In genomic region chr12:57763881-57764661, GRCh38 we compare ENCODE assay signal across 10 cellular contexts. TPM values are rescaled to one million over a fixed set of nuclear protein-coding genes. Genes with fewer than 3 reads are reported as not detected.
A peak's percentile ranks its signal among the peaks of the same experiment; 100 is the strongest.
DNase-seq lines count a peak whose midpoint lies in the region; ATAC-seq, FAIRE-seq and TF ChIP-seq lines count a peak whose summit lies in the region.
"Had no signal": no experiment of that assay in that cellular context is flagged by ENCODE, and none has a peak within 500 bp of the region (broad histone marks: within the 10 kb centered on the region; RNA-seq: fewer than 3 reads in every experiment).

No MANE protein-coding gene starts in this region.

- CTCF ChIA-PET in A549 (lab: Yijun Ruan, JAX), result interaction anchor here (0.8 to 8.0 kb wide), 8 partner anchors 8 to 142 kb away, joined by 3 to 117 read pairs (median 4); partner anchors contain the start of genes EEF1AKMT3, MARCHF9 and TSFM

- H2BK20ac ChIP-seq in H9 (ENCODE audit: low read depth, low read length, poor library complexity, severe bottlenecking), result no peak overlapping the region

- H3K4me1 ChIP-seq in A549 (peaks cover 25% of the 10 kb centered on the region), H9 (ENCODE audit: insufficient read depth, low read length) (peaks cover 3% of the 10 kb centered on the region; the same call in 1 of the 2 replicates)

- H3K9ac ChIP-seq in H9 (ENCODE audit: extremely low read depth, insufficient read length, low read length), result no peak overlapping the region
- H3K9ac ChIP-seq: BLaER1 had no signal

- no peak overlapping the region for H3K14ac ChIP-seq in H9 (ENCODE audit: insufficient read depth, low read length)

- H3K23me2 ChIP-seq in H9 (ENCODE audit: insufficient read length, low read depth, low read length, poor library complexity, severe bottlenecking), result peaks cover 25% of the 10 kb centered on the region

- H3K4ac ChIP-seq in H9 (ENCODE audit: low read depth, low read length), result no peak overlapping the region

- H2BK120ac ChIP-seq in H9 (ENCODE audit: low read depth, low read length, poor library complexity, severe bottlenecking), result no peak overlapping the region

- no peaks in the 10 kb centered on the region for H3K79me2 ChIP-seq in H9 (ENCODE audit: insufficient read depth, low read length)

- POLR2A ChIA-PET in A549 (lab: Yijun Ruan, JAX), result interaction anchor here (1.1 kb wide), 1 partner anchor 38 kb away, joined by 3 read pairs; no protein-coding TSS in a partner anchor

- no peak overlapping the region for H3K27ac Mint-ChIP-seq in H9
- peak overlapping the region; percentile 67 for H3K27ac Mint-ChIP-seq in activated T-helper 17 cell treated with anti-CD3 and anti-CD28 coated beads, Interleukin-2, amount 50 U/mL, for 72 hours

- no peak for TF ChIP-seq RAD21 in A549 (conservative IDR thresholded peaks at IDR 0.05 in 1 of 2, IDR thresholded peaks at IDR 0.05 in 1 of 2)

- 72% methylated on average over 6 of the region's 6 CpGs for WGBS in A549 (ENCODE audit: missing lambda C conversion rate)
- WGBS in H9 (ENCODE audit: extremely low coverage, insufficient read length, low lambda C conversion rate), result no CpG with 5 or more reads among the region's 6 CpGs

- no peak overlapping the region for H3K4me3 ChIP-seq in A549

- H2AFZ ChIP-seq in H9 (ENCODE audit: low read length), result no peak overlapping the region

- no peak overlapping the region for H4K8ac ChIP-seq in H9 (replicated peaks; ENCODE audit: insufficient read length, low read depth, low read length)

- H3K27ac ChIP-seq in A549 (peak overlapping the region in 1 of 2 experiments; percentile 88; a peak in 1 of 6 replicates), H9 (ENCODE audit: insufficient read length, low read depth, low read length) (no peak overlapping the region)
- H3K27ac ChIP-seq: BLaER1 had no signal

- TF ChIP-seq EP300 in A549 (IDR thresholded peaks at IDR 0.05), result no peak

- H3K36me3 Mint-ChIP-seq in H9 (ENCODE audit: insufficient read depth in 1 of 3, low read depth in 3 of 3), result peaks cover 5 to 18% (median 10%) of the 10 kb centered on the region in 3 experiments; a peak in 6 of 7 replicates
- peaks cover 80% of the 10 kb centered on the region for H3K36me3 Mint-ChIP-seq in activated T-helper 17 cell treated with anti-CD3 and anti-CD28 coated beads, Interleukin-2, amount 50 U/mL, for 72 hours (ENCODE audit: low read depth)

- H3K23ac ChIP-seq in H9 (ENCODE audit: insufficient read length, low read depth, low read length), result no peak overlapping the region

- H3K27me3 Mint-ChIP-seq in H9 (ENCODE audit: low read depth), result peaks cover 48% of the 10 kb centered on the region
- no peaks in the 10 kb centered on the region for H3K27me3 Mint-ChIP-seq in activated T-helper 17 cell treated with anti-CD3 and anti-CD28 coated beads, Interleukin-2, amount 50 U/mL, for 72 hours

- ATAC-seq in A549 (no peak), HG03457 (IDR thresholded peaks at IDR 0.05; ENCODE audit: unreplicated experiment) (no peak), GM21825 (IDR thresholded peaks at IDR 0.05; ENCODE audit: unreplicated experiment) (no peak)
- ATAC-seq in activated T-helper 17 cell treated with anti-CD3 and anti-CD28 coated beads, Interleukin-2, amount 50 U/mL, for 72 hours (replicated peaks), result no peak

- H2AK5ac ChIP-seq in H9 (ENCODE audit: insufficient read length, low read length), result no peak overlapping the region

- H2BK12ac ChIP-seq in H9 (ENCODE audit: insufficient read length, low read depth, low read length), result no peak overlapping the region

- H3K4me3 Mint-ChIP-seq in H9, result peak overlapping the region; percentile 57 to 75; a peak in 4 of 5 replicates
- H3K4me3 Mint-ChIP-seq in activated T-helper 17 cell treated with anti-CD3 and anti-CD28 coated beads, Interleukin-2, amount 50 U/mL, for 72 hours, result peak overlapping the region; percentile 93

- H2BK15ac ChIP-seq in H9 (ENCODE audit: low read depth, low read length), result no peak overlapping the region

- TF ChIP-seq POLR2A in A549 (IDR thresholded peaks at IDR 0.05; ENCODE audit: low read length) (no peak), GM12891 (IDR thresholded peaks at IDR 0.05; ENCODE audit: low read depth, low read length) (no peak)

- H3K9me3 Mint-ChIP-seq in H9, result no peaks in the 10 kb centered on the region
- no peaks in the 10 kb centered on the region for H3K9me3 Mint-ChIP-seq in activated T-helper 17 cell treated with anti-CD3 and anti-CD28 coated beads, Interleukin-2, amount 50 U/mL, for 72 hours

- H3K79me1 ChIP-seq in H9 (ENCODE audit: insufficient read depth, low read depth, low read length, poor library complexity, severe bottlenecking), result no peaks in the 10 kb centered on the region

- H3K56ac ChIP-seq in H9 (ENCODE audit: insufficient read length, low read depth, low read length), result no peak overlapping the region

- H3K4me1 Mint-ChIP-seq in H9, result peaks cover 27 to 40% of the 10 kb centered on the region in 2 experiments
- H3K4me1 Mint-ChIP-seq in activated T-helper 17 cell treated with anti-CD3 and anti-CD28 coated beads, Interleukin-2, amount 50 U/mL, for 72 hours, result peaks cover 19% of the 10 kb centered on the region

- DNase-seq in A549 (ENCODE audit: low read depth in 1 of 2, low spot score in 1 of 2) (no peak), H9 (no peak), islet precursor cell (peak; percentile 50), SHP77 treated with DMSO at 0.1 percent for 48 hours (lab: John Stamatoyannopoulos, UW) (no peak), GM12891 (ENCODE audit: insufficient read length, low spot score) (no peak)
- DNase-seq: NCI-H187 had no signal

- H3T11ph ChIP-seq in H9 (ENCODE audit: low read length), result no peak overlapping the region

- H4K91ac ChIP-seq in H9 (ENCODE audit: insufficient read length, low read depth, low read length), result no peak overlapping the region

- no peak overlapping the region for H2BK5ac ChIP-seq in H9 (ENCODE audit: insufficient read length, low read length)

- H3K9me3 ChIP-seq in A549, result no peaks in the 10 kb centered on the region
- H3K9me3 ChIP-seq in H9 (ENCODE audit: control insufficient read depth, low read depth, low read length), result no peaks in the 10 kb centered on the region
- H3K9me3 ChIP-seq: BLaER1 had no signal

- FAIRE-seq in A549 (lab: Jason Lieb, UNC) (no peak), GM12891 (lab: Jason Lieb, UNC) (no peak)

- no peak for TF ChIP-seq CTCF in A549 (IDR thresholded peaks at IDR 0.05)
- TF ChIP-seq CTCF in H9 (conservative IDR thresholded peaks at IDR 0.05), result no peak

- no peaks in the 10 kb centered on the region for H4K20me1 ChIP-seq in H9 (ENCODE audit: control insufficient read depth, insufficient read depth, insufficient read length)

- H3K4me2 ChIP-seq in A549, result peak overlapping the region; percentile 98
- H3K4me2 ChIP-seq in H9 (ENCODE audit: insufficient read depth, insufficient read length, low read length), result peak overlapping the region; percentile 80

- H3K18ac ChIP-seq in H9 (ENCODE audit: insufficient read length, low read depth, low read length), result no peak overlapping the region

- no peak overlapping the region for H4K5ac ChIP-seq in H9 (ENCODE audit: insufficient read length, low read depth, low read length)

- H3K27me3 ChIP-seq in H9 (ENCODE audit: insufficient read depth, low read length), result peaks cover 31% of the 10 kb centered on the region; the same call in 1 of the 2 replicates

RNA-seq across cellular contexts. Expression of gene CYP27B1, which starts 2.8 kb away (rescaled TPM):
- polyA plus RNA-seq in A549 (2011; rRNA removed) (1.8 and 1.9 TPM in 2 replicates), A549 (2017; fragmentation: RNase III; extraction: RNeasy Plus Mini Kit Qiagen cat#74134 plus additional on column Dnase treatment) (1.9 to 2.9 TPM (median 2.3 TPM) in 3 replicates)
- polyA plus RNA-seq in A549 (2012; cell fraction: cytosol; rRNA removed), result 2.6 and 3.0 TPM in 2 replicates
- 22.0 and 26.2 TPM in 2 replicates for polyA plus RNA-seq in A549 (2012; cell fraction: nucleus; rRNA removed)
- 1.5 and 2.0 TPM in 2 replicates for polyA minus RNA-seq in A549 (2011; rRNA and poly(A)+ RNA removed)
- 6.1 and 6.5 TPM in 2 replicates for total RNA-seq in H9 (2021)
- 10 to 100 TPM; 14.4 to 14.7 TPM for total RNA-seq in activated T-helper 17 cell treated with anti-CD3 and anti-CD28 coated beads, Interleukin-2, amount 50 U/mL, for 72 hours
- 0.85 TPM for polyA plus RNA-seq in GM12891 (2012; ENCODE audit: low read depth, missing spikeins)

RNA-seq across cellular contexts. Expression of gene METTL1, which starts 7.8 kb away (rescaled TPM):
- 60.2 and 71.3 TPM in 2 replicates for polyA plus RNA-seq in A549 (2011; rRNA removed)
- 68.2 and 69.2 TPM in 2 replicates for polyA plus RNA-seq in A549 (2012; cell fraction: cytosol; rRNA removed)
- 72.4 and 97.7 TPM in 2 replicates for polyA plus RNA-seq in A549 (2012; cell fraction: nucleus; rRNA removed)
- 55.2 to 64.9 TPM (median 63.0 TPM) in 3 replicates for polyA plus RNA-seq in A549 (2017; fragmentation: RNase III; extraction: RNeasy Plus Mini Kit Qiagen cat#74134 plus additional on column Dnase treatment)
- 81.3 and 95.3 TPM in 2 replicates for polyA minus RNA-seq in A549 (2011; rRNA and poly(A)+ RNA removed)
- 58.4 and 66.7 TPM in 2 replicates for total RNA-seq in H9 (2021)
- total RNA-seq in activated T-helper 17 cell treated with anti-CD3 and anti-CD28 coated beads, Interleukin-2, amount 50 U/mL, for 72 hours, result 10 to 100 TPM; 19.0 to 39.5 TPM
- 21.1 TPM for polyA plus RNA-seq in GM12891 (2012; ENCODE audit: low read depth, missing spikeins)

RNA-seq across cellular contexts. Expression of gene EEF1AKMT3, which starts 8.3 kb away (rescaled TPM):
- polyA plus RNA-seq in A549 (2011; rRNA removed) (13.8 and 15.8 TPM in 2 replicates), A549 (2017; fragmentation: RNase III; extraction: RNeasy Plus Mini Kit Qiagen cat#74134 plus additional on column Dnase treatment) (6.2 to 8.0 TPM (median 7.3 TPM) in 3 replicates)
- polyA plus RNA-seq in A549 (2012; cell fraction: cytosol; rRNA removed), result 6.9 and 8.3 TPM in 2 replicates
- polyA plus RNA-seq in A549 (2012; cell fraction: nucleus; rRNA removed), result 3.9 and 4.3 TPM in 2 replicates
- polyA minus RNA-seq in A549 (2011; rRNA and poly(A)+ RNA removed), result 12.2 and 13.1 TPM in 2 replicates
- total RNA-seq in H9 (2021), result 2.1 and 2.9 TPM in 2 replicates
- total RNA-seq in activated T-helper 17 cell treated with anti-CD3 and anti-CD28 coated beads, Interleukin-2, amount 50 U/mL, for 72 hours, result 10 to 100 TPM in 1 of 2 donors, 1 to 10 TPM in 1; 5.4 to 11.5 TPM
- 2.0 TPM for polyA plus RNA-seq in GM12891 (2012; ENCODE audit: low read depth, missing spikeins)

RNA-seq across cellular contexts. Expression of gene MARCHF9, which starts 9.2 kb away (rescaled TPM):
- polyA plus RNA-seq in A549 (2011; rRNA removed) (7.2 and 8.4 TPM in 2 replicates), A549 (2017; fragmentation: RNase III; extraction: RNeasy Plus Mini Kit Qiagen cat#74134 plus additional on column Dnase treatment) (4.7 to 6.8 TPM (median 5.9 TPM) in 3 replicates)
- 4.5 and 5.5 TPM in 2 replicates for polyA plus RNA-seq in A549 (2012; cell fraction: cytosol; rRNA removed)
- polyA plus RNA-seq in A549 (2012; cell fraction: nucleus; rRNA removed), result 7.2 and 7.3 TPM in 2 replicates
- polyA minus RNA-seq in A549 (2011; rRNA and poly(A)+ RNA removed), result 7.7 and 9.8 TPM in 2 replicates
- total RNA-seq in H9 (2021), result 20.5 and 20.9 TPM in 2 replicates
- 10 to 100 TPM; 22.5 to 26.9 TPM for total RNA-seq in activated T-helper 17 cell treated with anti-CD3 and anti-CD28 coated beads, Interleukin-2, amount 50 U/mL, for 72 hours
- 6.8 TPM for polyA plus RNA-seq in GM12891 (2012; ENCODE audit: low read depth, missing spikeins)

RNA-seq across cellular contexts. Expression of gene CDK4, which starts 12.0 kb away (rescaled TPM):
- 226 and 289 TPM in 2 replicates for polyA plus RNA-seq in A549 (2011; rRNA removed)
- polyA plus RNA-seq in A549 (2012; cell fraction: cytosol; rRNA removed), result 345 and 419 TPM in 2 replicates
- 211 and 266 TPM in 2 replicates for polyA plus RNA-seq in A549 (2012; cell fraction: nucleus; rRNA removed)
- polyA plus RNA-seq in A549 (2017; fragmentation: RNase III; extraction: RNeasy Plus Mini Kit Qiagen cat#74134 plus additional on column Dnase treatment), result 226 to 255 TPM (median 229 TPM) in 3 replicates
- 187 and 240 TPM in 2 replicates for polyA minus RNA-seq in A549 (2011; rRNA and poly(A)+ RNA removed)
- total RNA-seq in H9 (2021), result 217 and 218 TPM in 2 replicates
- total RNA-seq in activated T-helper 17 cell treated with anti-CD3 and anti-CD28 coated beads, Interleukin-2, amount 50 U/mL, for 72 hours, result 100 to 1,000 TPM; 132 to 242 TPM
- 100 TPM for polyA plus RNA-seq in GM12891 (2012; ENCODE audit: low read depth, missing spikeins)
